11 cellular contexts compared by ENCODE assay signal in genomic region chr4:76219299-76220055, GRCh38. TPM values are rescaled to one million over a fixed set of nuclear protein-coding genes. Genes with fewer than 3 reads are reported as not detected.
DNase-seq lines count a peak whose midpoint lies in the region; ATAC-seq and TF ChIP-seq lines count a peak whose summit lies in the region.
"Had no signal": no experiment of that assay in that cellular context is flagged by ENCODE, and none has a peak within 500 bp of the region (broad histone marks: within the 10 kb centered on the region; RNA-seq: fewer than 3 reads in every experiment).

No MANE protein-coding gene starts in this region.

- H3K9me3 ChIP-seq in PC-3 (ENCODE audit: low read length) (no peaks in the 10 kb centered on the region), smooth muscle cell (replicated peaks; ENCODE audit: low read depth) (no peaks in the 10 kb centered on the region)

- ATAC-seq in PC-3 (no peak), left ventricle myocardium superior (peak; percentile 76), GM21360 (IDR thresholded peaks at IDR 0.05; ENCODE audit: unreplicated experiment) (no peak)
- ATAC-seq: activated naive CD4-positive, alpha-beta T cell treated with anti-CD3 and anti-CD28 coated beads, Interleukin-2, amount 50 U/mL, for 72 hours had no signal

- no peak overlapping the region for H3K4me3 Mint-ChIP-seq in nephron progenitor cell
- H3K4me3 Mint-ChIP-seq in activated T-cell treated with anti-CD3 and anti-CD28 coated beads, Interleukin-2, amount 50 U/mL, for 24 hours = no peak overlapping the region

- H3K9ac ChIP-seq in PC-3 (ENCODE audit: low read length) = no peak overlapping the region
- no peak overlapping the region for H3K9ac ChIP-seq in smooth muscle cell (ENCODE audit: low read depth)

- no peaks in the 10 kb centered on the region for H3K36me3 ChIP-seq in PC-3 (ENCODE audit: low read depth, low read length)
- H3K36me3 ChIP-seq in smooth muscle cell (ENCODE audit: low read depth) = no peaks in the 10 kb centered on the region

- H3K36me3 Mint-ChIP-seq in nephron progenitor cell (ENCODE audit: low read depth) = no peaks in the 10 kb centered on the region
- no peaks in the 10 kb centered on the region for H3K36me3 Mint-ChIP-seq in activated T-cell treated with anti-CD3 and anti-CD28 coated beads, Interleukin-2, amount 50 U/mL, for 24 hours (ENCODE audit: low read depth)
- H3K36me3 Mint-ChIP-seq: activated naive CD4-positive, alpha-beta T cell treated with anti-CD3 and anti-CD28 coated beads, Interleukin-2, amount 50 U/mL, for 72 hours had no signal

- peak; percentile 72 for DNase-seq in H4 (ENCODE audit: low spot score)
- peak; percentile 45 for DNase-seq in PC-3
- DNase-seq in left ventricle myocardium superior = no peak
- no peak for DNase-seq in smooth muscle cell (lab: John Stamatoyannopoulos, UW; ENCODE audit: unreplicated experiment)
- DNase-seq in nephron progenitor cell = no peak
- DNase-seq in activated T-cell treated with anti-CD3 and anti-CD28 coated beads, Interleukin-2, amount 50 U/mL, for 24 hours = no peak
- DNase-seq in posterior vena cava (ENCODE audit: low spot score) = no peak
- DNase-seq: activated CD4-positive, CD25-positive, alpha-beta regulatory T cell treated with anti-CD3 and anti-CD28 coated beads, Interleukin-2, amount 50 U/mL, for 72 hours; NCI-H2029 had no signal

- H3K27me3 Mint-ChIP-seq in nephron progenitor cell (ENCODE audit: low read depth, poor library complexity) = peaks cover 18% of the 10 kb centered on the region
- no peaks in the 10 kb centered on the region for H3K27me3 Mint-ChIP-seq in activated T-cell treated with anti-CD3 and anti-CD28 coated beads, Interleukin-2, amount 50 U/mL, for 24 hours

- H3K27ac ChIP-seq in PC-3 (ENCODE audit: low read length) = no peak overlapping the region
- H3K27ac ChIP-seq in smooth muscle cell (ENCODE audit: low read depth) = no peak overlapping the region

- H3F3A ChIP-seq in PC-3 (ENCODE audit: low read length, unreplicated experiment) = no peaks in the 10 kb centered on the region
- H3F3A ChIP-seq in smooth muscle cell (ENCODE audit: low read depth) = no peaks in the 10 kb centered on the region

- H3K4me3 ChIP-seq in PC-3 (ENCODE audit: low read length) (no peak overlapping the region), smooth muscle cell (no peak overlapping the region)

- H3K4me1 ChIP-seq in PC-3 (ENCODE audit: insufficient read depth, low read length) (peaks cover 25% of the 10 kb centered on the region), smooth muscle cell (ENCODE audit: low read depth) (peaks cover 5% of the 10 kb centered on the region)

- POLR2A ChIA-PET in PC-3 (lab: Charles Lee; ENCODE audit: unreplicated experiment) = no interaction called here

- H3K27me3 ChIP-seq in PC-3 (ENCODE audit: low read length) (no peaks in the 10 kb centered on the region), smooth muscle cell (ENCODE audit: low read depth) (no peaks in the 10 kb centered on the region)

- H4K20me1 ChIP-seq in PC-3 (ENCODE audit: low read length) (no peaks in the 10 kb centered on the region), smooth muscle cell (ENCODE audit: low read depth) (no peaks in the 10 kb centered on the region)

- H3K9me3 Mint-ChIP-seq in nephron progenitor cell = no peaks in the 10 kb centered on the region
- H3K9me3 Mint-ChIP-seq in activated T-cell treated with anti-CD3 and anti-CD28 coated beads, Interleukin-2, amount 50 U/mL, for 24 hours = no peaks in the 10 kb centered on the region
- H3K9me3 Mint-ChIP-seq: activated naive CD4-positive, alpha-beta T cell treated with anti-CD3 and anti-CD28 coated beads, Interleukin-2, amount 50 U/mL, for 72 hours had no signal

- H3K4me2 ChIP-seq in PC-3 (ENCODE audit: low read length) (peak overlapping the region; percentile 10; the same call in 1 of the 2 replicates), smooth muscle cell (no peak overlapping the region)

- no TSS peak for BruUV-seq in PC-3 (replicated peaks; lab: Mats Ljungman, UMichigan)

- intact Hi-C loops in PC-3 (cut with micrococcal nuclease) = loop anchor here (10.0 kb wide), 1 partner anchor 85 kb away; the partner anchor contains the start of gene STBD1
- intact Hi-C loops in left ventricle myocardium superior (cut with micrococcal nuclease) = no loop called here
- intact Hi-C loops in posterior vena cava (cut with DNase I) = no loop called here

- WGBS in smooth muscle cell (ENCODE audit: low lambda C conversion rate) = 56% methylated on average over 7 of the region's 7 CpGs

- no peak overlapping the region for H3K27ac Mint-ChIP-seq in nephron progenitor cell
- H3K27ac Mint-ChIP-seq in activated T-cell treated with anti-CD3 and anti-CD28 coated beads, Interleukin-2, amount 50 U/mL, for 24 hours = no peak overlapping the region
- H3K27ac Mint-ChIP-seq: activated naive CD4-positive, alpha-beta T cell treated with anti-CD3 and anti-CD28 coated beads, Interleukin-2, amount 50 U/mL, for 72 hours had no signal

- no peaks in the 10 kb centered on the region for H3K9me2 ChIP-seq in PC-3 (replicated peaks; ENCODE audit: low read length)

- CTCF ChIA-PET in PC-3 (lab: Charles Lee) = no interaction called here

- H2AFZ ChIP-seq in PC-3 (ENCODE audit: low read length) (no peak overlapping the region), smooth muscle cell (ENCODE audit: low read depth) (peak overlapping the region; percentile 56)

- H3K4me1 Mint-ChIP-seq in nephron progenitor cell = peaks cover 17% of the 10 kb centered on the region
- H3K4me1 Mint-ChIP-seq in activated T-cell treated with anti-CD3 and anti-CD28 coated beads, Interleukin-2, amount 50 U/mL, for 24 hours (ENCODE audit: low read depth) = peaks cover 8% of the 10 kb centered on the region

- TF ChIP-seq CTCF in PC-3 (conservative IDR thresholded peaks at IDR 0.05; ENCODE audit: low read depth, low read length) (no peak), smooth muscle cell (IDR thresholded peaks at IDR 0.05; ENCODE audit: borderline replicate concordance, insufficient read depth, poor library complexity, severe bottlenecking) (no peak), nephron progenitor cell (IDR thresholded peaks at IDR 0.05) (no peak)

- H3K79me2 ChIP-seq in PC-3 (ENCODE audit: low read length) (no peaks in the 10 kb centered on the region), smooth muscle cell (ENCODE audit: low read depth) (peaks cover 3% of the 10 kb centered on the region)

RNA-seq across cellular contexts. Expression of gene SCARB2, which starts 5.9 kb away (rescaled TPM):
- 88.5 and 101 TPM in 2 replicates for total RNA-seq in H4 (2014; rRNA removed; shearing (Covaris generic))
- 40.6 and 56.3 TPM in 2 replicates for total RNA-seq in PC-3 (2014; rRNA removed)
- 91.4 TPM for total RNA-seq in left ventricle myocardium superior
- 266 and 270 TPM in 2 replicates for total RNA-seq in smooth muscle cell
- polyA plus RNA-seq in smooth muscle cell = 160 and 162 TPM in 2 replicates
- 100 to 1,000 TPM; 159 to 169 TPM for total RNA-seq in posterior vena cava

RNA-seq across cellular contexts. Expression of gene FAM47E, which starts 32.0 kb away (rescaled TPM):
- 3.9 and 4.9 TPM in 2 replicates for total RNA-seq in H4 (2014; rRNA removed; shearing (Covaris generic))
- total RNA-seq in PC-3 (2014; rRNA removed) (0.91 and 0.98 TPM in 2 replicates), left ventricle myocardium superior (2.4 TPM), smooth muscle cell (0.63 and 1.8 TPM in 2 replicates), posterior vena cava (1 to 10 TPM; 1.4 TPM)
- polyA plus RNA-seq in smooth muscle cell = 0.73 and 3.5 TPM in 2 replicates
- total RNA-seq: activated naive CD4-positive, alpha-beta T cell treated with anti-CD3 and anti-CD28 coated beads, Interleukin-2, amount 50 U/mL, for 72 hours had no signal

Comparison
In these comparisons a context has a peak if more than half of its experiments do, and no peak if none do; other contexts are left out.
1. DNase-seq: peak in H4 (single experiment) and PC-3 (single experiment); none in left ventricle myocardium superior (single experiment), smooth muscle cell (single experiment), nephron progenitor cell (single experiment), activated T-cell treated with anti-CD3 and anti-CD28 coated beads, Interleukin-2, amount 50 U/mL, for 24 hours (single experiment) and posterior vena cava (single experiment).